Comparison of ENCODE assay signal across 1 cellular context in genomic region chr10:36802523-36803153, GRCh38.
TF ChIP-seq lines count a peak whose summit lies in the region.

No MANE protein-coding gene starts in this region.

TF ChIP-seq in SK-N-SH, 30 proteins besides CTCF, POLR2A, EP300 and RAD21 (continued from another document):
- TF ChIP-seq, protein P1, sequence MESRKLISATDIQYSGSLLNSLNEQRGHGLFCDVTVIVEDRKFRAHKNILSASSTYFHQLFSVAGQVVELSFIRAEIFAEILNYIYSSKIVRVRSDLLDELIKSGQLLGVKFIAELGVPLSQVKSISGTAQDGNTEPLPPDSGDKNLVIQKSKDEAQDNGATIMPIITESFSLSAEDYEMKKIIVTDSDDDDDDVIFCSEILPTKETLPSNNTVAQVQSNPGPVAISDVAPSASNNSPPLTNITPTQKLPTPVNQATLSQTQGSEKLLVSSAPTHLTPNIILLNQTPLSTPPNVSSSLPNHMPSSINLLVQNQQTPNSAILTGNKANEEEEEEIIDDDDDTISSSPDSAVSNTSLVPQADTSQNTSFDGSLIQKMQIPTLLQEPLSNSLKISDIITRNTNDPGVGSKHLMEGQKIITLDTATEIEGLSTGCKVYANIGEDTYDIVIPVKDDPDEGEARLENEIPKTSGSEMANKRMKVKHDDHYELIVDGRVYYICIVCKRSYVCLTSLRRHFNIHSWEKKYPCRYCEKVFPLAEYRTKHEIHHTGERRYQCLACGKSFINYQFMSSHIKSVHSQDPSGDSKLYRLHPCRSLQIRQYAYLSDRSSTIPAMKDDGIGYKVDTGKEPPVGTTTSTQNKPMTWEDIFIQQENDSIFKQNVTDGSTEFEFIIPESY (IDR thresholded peaks at IDR 0.05; ENCODE audit: borderline replicate concordance, low read depth): no peak
- TF ChIP-seq RXRA (IDR thresholded peaks at IDR 0.05; ENCODE audit: borderline replicate concordance, low read depth) (no peak), NRF1 (IDR thresholded peaks at IDR 0.05; ENCODE audit: low read depth, low read length) (no peak), FOXM1 (IDR thresholded peaks at IDR 0.05; ENCODE audit: low read depth) (no peak), RCOR1 (IDR thresholded peaks at IDR 0.05; ENCODE audit: low read length) (peak; percentile 34; the same call in 1 of the 2 replicates), FOSL2 (IDR thresholded peaks at IDR 0.05; ENCODE audit: borderline replicate concordance, low read depth) (no peak), MXI1 (IDR thresholded peaks at IDR 0.05; ENCODE audit: low read depth, low read length) (peak; percentile 48)
